ENCODE assay signal across 1 cellular context in the genomic region with DNA sequence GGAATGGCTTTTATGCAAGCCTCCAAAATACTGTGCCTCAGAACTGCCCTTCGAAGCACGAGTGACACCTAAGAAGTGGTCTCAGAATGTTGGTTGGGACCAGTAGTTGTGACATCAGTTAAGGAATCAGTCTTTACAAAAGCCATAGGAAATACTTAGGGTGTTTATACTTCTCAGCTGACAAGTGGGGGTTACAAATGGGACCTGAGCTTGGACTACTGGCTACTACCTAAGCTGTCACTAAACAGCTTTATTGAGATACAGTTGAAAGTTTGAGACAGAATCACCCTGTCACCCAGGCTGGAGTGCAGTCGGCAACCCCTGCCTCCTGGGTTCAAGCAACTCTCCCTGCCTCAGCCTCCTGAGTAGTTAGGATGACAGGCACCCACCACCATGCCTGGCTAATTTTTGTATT.
TF ChIP-seq lines count a peak whose summit lies in the region.

No MANE protein-coding gene starts in this region.

TF ChIP-seq in HepG2, 621 proteins besides CTCF, POLR2A, EP300 and RAD21:
- TF ChIP-seq TRIM24 (CRISPR knock-in tag; IDR thresholded peaks at IDR 0.05) (no peak), POLR2AphosphoS5 (IDR thresholded peaks at IDR 0.05; ENCODE audit: low read depth, low read length) (peak; percentile 68), ZSCAN9 (CRISPR knock-in tag; IDR thresholded peaks at IDR 0.05; ENCODE audit: borderline replicate concordance) (no peak), NFRKB (IDR thresholded peaks at IDR 0.05) (no peak), ZFY (CRISPR knock-in tag; IDR thresholded peaks at IDR 0.05) (no peak), KDM2A (CRISPR knock-in tag; IDR thresholded peaks at IDR 0.05; ENCODE audit: borderline replicate concordance, low read depth) (peak; percentile 36; the same call in 1 of the 2 replicates), RBFOX2 (IDR thresholded peaks at IDR 0.05; ENCODE audit: low read depth, low read length) (peak; percentile 59; the same call in 1 of the 2 replicates), RBM22 (optimal IDR thresholded peaks at IDR 0.05; ENCODE audit: low read length) (peak; percentile 97), PAF1 (CRISPR knock-in tag; IDR thresholded peaks at IDR 0.05) (peak; percentile 82), HNF4G (IDR thresholded peaks at IDR 0.05; ENCODE audit: borderline replicate concordance, low read depth, low read length) (no peak), HNF4G (CRISPR knock-in tag; IDR thresholded peaks at IDR 0.05; ENCODE audit: borderline replicate concordance, low read depth) (no peak), POLR2G (IDR thresholded peaks at IDR 0.05; ENCODE audit: low read depth, low read length) (peak; percentile 49; the same call in 1 of the 2 replicates), ZNF746 (CRISPR knock-in tag; IDR thresholded peaks at IDR 0.05) (no peak), SSRP1 (CRISPR knock-in tag; IDR thresholded peaks at IDR 0.05) (peak; percentile 94), POLR2AphosphoS2 (IDR thresholded peaks at IDR 0.05; ENCODE audit: low read depth, low read length) (peak; percentile 67)
- TF ChIP-seq, protein P1, sequence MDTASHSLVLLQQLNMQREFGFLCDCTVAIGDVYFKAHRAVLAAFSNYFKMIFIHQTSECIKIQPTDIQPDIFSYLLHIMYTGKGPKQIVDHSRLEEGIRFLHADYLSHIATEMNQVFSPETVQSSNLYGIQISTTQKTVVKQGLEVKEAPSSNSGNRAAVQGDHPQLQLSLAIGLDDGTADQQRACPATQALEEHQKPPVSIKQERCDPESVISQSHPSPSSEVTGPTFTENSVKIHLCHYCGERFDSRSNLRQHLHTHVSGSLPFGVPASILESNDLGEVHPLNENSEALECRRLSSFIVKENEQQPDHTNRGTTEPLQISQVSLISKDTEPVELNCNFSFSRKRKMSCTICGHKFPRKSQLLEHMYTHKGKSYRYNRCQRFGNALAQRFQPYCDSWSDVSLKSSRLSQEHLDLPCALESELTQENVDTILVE (CRISPR knock-in tag; IDR thresholded peaks at IDR 0.05), result no peak
- TF ChIP-seq, protein P2, sequence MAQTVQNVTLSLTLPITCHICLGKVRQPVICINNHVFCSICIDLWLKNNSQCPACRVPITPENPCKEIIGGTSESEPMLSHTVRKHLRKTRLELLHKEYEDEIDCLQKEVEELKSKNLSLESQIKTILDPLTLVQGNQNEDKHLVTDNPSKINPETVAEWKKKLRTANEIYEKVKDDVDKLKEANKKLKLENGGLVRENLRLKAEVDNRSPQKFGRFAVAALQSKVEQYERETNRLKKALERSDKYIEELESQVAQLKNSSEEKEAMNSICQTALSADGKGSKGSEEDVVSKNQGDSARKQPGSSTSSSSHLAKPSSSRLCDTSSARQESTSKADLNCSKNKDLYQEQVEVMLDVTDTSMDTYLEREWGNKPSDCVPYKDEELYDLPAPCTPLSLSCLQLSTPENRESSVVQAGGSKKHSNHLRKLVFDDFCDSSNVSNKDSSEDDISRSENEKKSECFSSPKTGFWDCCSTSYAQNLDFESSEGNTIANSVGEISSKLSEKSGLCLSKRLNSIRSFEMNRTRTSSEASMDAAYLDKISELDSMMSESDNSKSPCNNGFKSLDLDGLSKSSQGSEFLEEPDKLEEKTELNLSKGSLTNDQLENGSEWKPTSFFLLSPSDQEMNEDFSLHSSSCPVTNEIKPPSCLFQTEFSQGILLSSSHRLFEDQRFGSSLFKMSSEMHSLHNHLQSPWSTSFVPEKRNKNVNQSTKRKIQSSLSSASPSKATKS (CRISPR knock-in tag; IDR thresholded peaks at IDR 0.05), result no peak
TF ChIP-seq in HepG2: peak in this region for 8.
